17 cellular contexts compared by ENCODE assay signal in the genomic region with DNA sequence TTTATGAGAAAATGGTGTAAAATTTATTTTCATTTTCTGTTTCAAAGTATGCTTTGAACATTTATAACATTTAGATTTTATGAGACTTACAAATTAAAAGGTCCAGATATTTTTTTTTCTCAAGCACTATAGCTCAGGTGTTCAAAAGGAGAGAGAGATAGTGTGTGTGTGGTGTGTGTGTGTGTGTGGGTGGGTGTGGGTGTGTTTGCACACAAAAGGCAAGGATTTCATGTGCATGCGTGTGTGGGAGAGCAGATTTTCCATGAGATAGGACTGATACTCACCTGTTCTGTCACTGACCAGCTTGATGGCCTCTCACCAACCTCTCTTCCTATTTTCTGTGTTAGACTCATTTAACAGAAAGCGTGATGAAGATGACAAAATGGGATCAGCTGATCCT.
"Had no signal": no experiment of that assay in that cellular context is flagged by ENCODE, and none has a peak within 500 bp of the region (broad histone marks: within the 10 kb centered on the region; RNA-seq: fewer than 3 reads in every experiment).

No MANE protein-coding gene starts in this region.

- H3K27ac ChIP-seq: body of pancreas, right lobe of liver, skin epidermis, testis, uterus, VCaP had no signal

- H3K4me1 ChIP-seq: body of pancreas, right lobe of liver, testis, uterus had no signal

- H3K36me3 ChIP-seq: right lobe of liver, uterus had no signal

- H3K27me3 ChIP-seq: body of pancreas, right lobe of liver, testis, uterus had no signal

- H3K9me3 ChIP-seq: body of pancreas, right lobe of liver, testis, uterus had no signal

- DNase-seq: activated CD4-positive, alpha-beta T cell treated with anti-CD3 and anti-CD28 coated beads, Interleukin-2, amount 10 ng/mL, durations not matched to agents 7 days and 5 days; activated CD8-positive, alpha-beta T cell treated with anti-CD3 and anti-CD28 coated beads, Interleukin-2, amount 10 ng/mL, durations not matched to agents 7 days and 5 days; activated gamma-delta T cell; anterior cingulate cortex; body of pancreas; dermis blood vessel endothelial cell; effector CD8-positive, alpha-beta T cell; foreskin melanocyte; right lobe of liver; stimulated activated CD4-positive, alpha-beta T cell treated with anti-CD3 and anti-CD28 coated beads, Interleukin-2, amount 100 ng/mL, for 24 hours; stimulated activated CD8-positive, alpha-beta memory T cell treated with anti-CD3 and anti-CD28 coated beads, Interleukin-4, amount 100 ng/mL, for 48 hours; stimulated activated naive B cell treated with anti-CD40 and anti-IgM and Interleukin-4, amounts not matched to agents 10 μg/mL and 1 μg/mL and 100 μg/mL, for 72 hours; testis; trophoblast cell; uterus had no signal

- H3K4me3 ChIP-seq: body of pancreas, right lobe of liver, skin epidermis, testis, uterus had no signal
